15 cellular contexts compared by ENCODE assay signal in the genomic region with DNA sequence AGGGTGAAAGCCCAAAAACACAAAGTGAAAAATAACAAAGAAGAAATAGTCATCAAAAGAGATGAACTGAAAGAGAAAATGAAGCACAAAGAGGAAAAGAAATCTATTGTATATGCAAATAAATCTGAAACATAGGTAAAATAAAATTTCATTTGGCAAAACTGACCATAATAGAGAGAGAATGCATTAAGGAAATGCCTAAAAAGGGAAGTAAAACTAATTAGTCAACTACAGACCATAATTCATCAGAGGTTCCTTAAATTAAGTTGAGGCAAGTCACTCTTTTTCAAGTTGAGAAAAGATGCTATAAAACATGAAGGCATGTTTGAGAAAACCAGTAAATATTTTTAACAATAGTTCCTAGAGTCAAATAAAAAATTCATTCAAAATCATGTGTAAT.
DNase-seq lines count a peak whose midpoint lies in the region; ATAC-seq, FAIRE-seq and TF ChIP-seq lines count a peak whose summit lies in the region.
"Had no signal": no experiment of that assay in that cellular context is flagged by ENCODE, and none has a peak within 500 bp of the region (broad histone marks: within the 10 kb centered on the region; RNA-seq: fewer than 3 reads in every experiment).

No MANE protein-coding gene starts in this region.

- no TSS peak for BruUV-seq in HepG2 (replicated peaks; lab: Mats Ljungman, UMichigan)

- H3K36me3 ChIP-seq in HepG2 (replicated peaks in 1 of 2; ENCODE audit: control insufficient read depth in 1 of 2, insufficient read depth in 2 of 2, low read length in 2 of 2), result no peaks in the 10 kb centered on the region
- H3K36me3 ChIP-seq in smooth muscle cell (ENCODE audit: low read depth), result no peaks in the 10 kb centered on the region

- no peaks in the 10 kb centered on the region for H3K27me3 ChIP-seq in HepG2 (ENCODE audit: control insufficient read depth in 1 of 2, insufficient read depth in 2 of 2, low read length in 2 of 2)
- no peaks in the 10 kb centered on the region for H3K27me3 ChIP-seq in smooth muscle cell (ENCODE audit: low read depth)
- H3K27me3 ChIP-seq: testis had no signal

- H3K9ac ChIP-seq in HepG2 (ENCODE audit: insufficient read depth, low read depth, low read length) (no peak overlapping the region), smooth muscle cell (ENCODE audit: low read depth) (no peak overlapping the region)

- no peaks in the 10 kb centered on the region for H3K27me3 Mint-ChIP-seq in osteocyte (ENCODE audit: unreplicated experiment)

- H3K27ac Mint-ChIP-seq in osteocyte (ENCODE audit: unreplicated experiment), result no peak overlapping the region
- H3K27ac Mint-ChIP-seq: activated T-helper 1 cell treated with anti-CD3 and anti-CD28 coated beads, Interleukin-12 subunit alpha, Interleukin-12 subunit beta, Interleukin-2, Interleukin-4 antibody, amounts not matched to agents 30 ng/mL and 10 ng/mL and 1 ng/mL, durations not matched to agents 14 hours and 24 hours and 36 hours had no signal

- intact Hi-C loops in HepG2 (cut with micrococcal nuclease; ENCODE audit: unreplicated experiment), result no loop called here

- H3K9me3 ChIP-seq in HepG2 (ENCODE audit: low read length) (no peaks in the 10 kb centered on the region), smooth muscle cell (replicated peaks; ENCODE audit: low read depth) (no peaks in the 10 kb centered on the region)
- H3K9me3 ChIP-seq: testis had no signal

- no peaks in the 10 kb centered on the region for H3K9me3 Mint-ChIP-seq in osteocyte (ENCODE audit: unreplicated experiment)
- H3K9me3 Mint-ChIP-seq: activated T-helper 1 cell treated with anti-CD3 and anti-CD28 coated beads, Interleukin-12 subunit alpha, Interleukin-12 subunit beta, Interleukin-2, Interleukin-4 antibody, amounts not matched to agents 30 ng/mL and 10 ng/mL and 1 ng/mL, durations not matched to agents 14 hours and 24 hours and 36 hours had no signal

- TF ChIP-seq CTCF in osteocyte (IDR thresholded peaks at IDR 0.05) (no peak), HepG2 (CRISPR knock-in tag; IDR thresholded peaks at IDR 0.05) (no peak), smooth muscle cell (IDR thresholded peaks at IDR 0.05; ENCODE audit: borderline replicate concordance, insufficient read depth, poor library complexity, severe bottlenecking) (no peak)

- in situ Hi-C loops in HepG2 (cut with HindIII; ENCODE audit: extremely low pct_ligation_motif_present, low pct_unique_long_range_greater_than_20kb), result no loop called here

- H3K4me3 Mint-ChIP-seq in osteocyte (ENCODE audit: unreplicated experiment), result no peak overlapping the region
- H3K4me3 Mint-ChIP-seq: activated T-helper 1 cell treated with anti-CD3 and anti-CD28 coated beads, Interleukin-12 subunit alpha, Interleukin-12 subunit beta, Interleukin-2, Interleukin-4 antibody, amounts not matched to agents 30 ng/mL and 10 ng/mL and 1 ng/mL, durations not matched to agents 14 hours and 24 hours and 36 hours had no signal

- H3K27ac ChIP-seq in HepG2 (ENCODE audit: extremely low read length, insufficient read depth, low read length), result no peak overlapping the region
- no peak overlapping the region for H3K27ac ChIP-seq in caudate nucleus (ENCODE audit: low read depth, low read length)
- H3K27ac ChIP-seq in smooth muscle cell (ENCODE audit: low read depth), result no peak overlapping the region
- H3K27ac ChIP-seq: C4-2B, testis had no signal

- TF ChIP-seq POLR2A in HepG2 (IDR thresholded peaks at IDR 0.05; ENCODE audit: insufficient read depth in 1 of 2, low read depth in 2 of 2, low read length in 2 of 2), result no peak

- H3K79me2 ChIP-seq in HepG2 (ENCODE audit: insufficient read depth, low read length) (no peaks in the 10 kb centered on the region), smooth muscle cell (ENCODE audit: low read depth) (no peaks in the 10 kb centered on the region)

- DNase-seq in SKM-1 treated with dmso at 0.1 percent for 144 hours (lab: John Stamatoyannopoulos, UW; ENCODE audit: unreplicated experiment), result peak; percentile 66
- DNase-seq in osteocyte (ENCODE audit: extremely low spot score, unreplicated experiment), result no peak
- no peak for DNase-seq in HepG2 (ENCODE audit: low spot score)
- no peak for DNase-seq in caudate nucleus (lab: John Stamatoyannopoulos, UW)
- no peak for DNase-seq in smooth muscle cell (lab: John Stamatoyannopoulos, UW; ENCODE audit: unreplicated experiment)
- DNase-seq: activated CD4-positive, CD25-positive, alpha-beta regulatory T cell; NCI-H2081; RPMI8226; testis had no signal

- H3K4me2 ChIP-seq in HepG2 (ENCODE audit: low read depth, low read length) (no peak overlapping the region), smooth muscle cell (no peak overlapping the region)

- CTCF ChIA-PET in HepG2 (lab: Yijun Ruan, JAX; ENCODE audit: low intra/inter-chr PET ratio, low total read pairs), result no interaction called here

- H3K4me1 Mint-ChIP-seq in osteocyte (ENCODE audit: unreplicated experiment), result peaks cover 3% of the 10 kb centered on the region

- no peaks in the 10 kb centered on the region for H4K20me1 ChIP-seq in HepG2 (ENCODE audit: insufficient read depth, low read length)
- H4K20me1 ChIP-seq in smooth muscle cell (ENCODE audit: low read depth), result no peaks in the 10 kb centered on the region

- H3K36me3 Mint-ChIP-seq in osteocyte (ENCODE audit: unreplicated experiment), result no peaks in the 10 kb centered on the region

- H3K4me3 ChIP-seq in HepG2 (replicated peaks in 1 of 3; ENCODE audit: insufficient read depth in 1 of 3, low read depth in 2 of 3, low read length in 3 of 3) (no peak overlapping the region), smooth muscle cell (no peak overlapping the region)
- H3K4me3 ChIP-seq: testis had no signal

- ATAC-seq in GM18858 (IDR thresholded peaks at IDR 0.05; ENCODE audit: unreplicated experiment), result peak; percentile 67
- peak; percentile 68 for ATAC-seq in GM21619 (IDR thresholded peaks at IDR 0.05; ENCODE audit: unreplicated experiment)
- ATAC-seq in HG03280 (IDR thresholded peaks at IDR 0.05; ENCODE audit: unreplicated experiment), result peak; percentile 56
- ATAC-seq in HepG2, result no peak

- no peak for FAIRE-seq in HepG2 (lab: Jason Lieb, UNC)
- FAIRE-seq: H1 had no signal

- H3K4me1 ChIP-seq in HepG2 (ENCODE audit: insufficient read depth, low read length), result no peaks in the 10 kb centered on the region
- no peaks in the 10 kb centered on the region for H3K4me1 ChIP-seq in smooth muscle cell (ENCODE audit: low read depth)
- H3K4me1 ChIP-seq: testis had no signal

- POLR2A ChIA-PET in HepG2 (lab: Yijun Ruan, JAX), result no interaction called here

- TF ChIP-seq EP300 in HepG2 (IDR thresholded peaks at IDR 0.05; ENCODE audit: low read depth in 2 of 2, low read length in 2 of 2) (no peak), HepG2 (CRISPR knock-in tag; IDR thresholded peaks at IDR 0.05; ENCODE audit: borderline replicate concordance) (no peak)

- H2AFZ ChIP-seq in HepG2 (ENCODE audit: low read length) (no peak overlapping the region), smooth muscle cell (ENCODE audit: low read depth) (no peak overlapping the region)

- TF ChIP-seq RAD21 in HepG2 (CRISPR knock-in tag; IDR thresholded peaks at IDR 0.05), result no peak

- H3F3A ChIP-seq in smooth muscle cell (ENCODE audit: low read depth), result no peaks in the 10 kb centered on the region

TF ChIP-seq in HepG2, 621 proteins besides CTCF, POLR2A, EP300 and RAD21 (continues in another document):
- TF ChIP-seq FOXP4 (CRISPR knock-in tag; IDR thresholded peaks at IDR 0.05), result no peak
- TF ChIP-seq HNF1A (IDR thresholded peaks at IDR 0.05; ENCODE audit: low read depth), result no peak
- no peak for TF ChIP-seq HNF1A (CRISPR knock-in tag; IDR thresholded peaks at IDR 0.05; ENCODE audit: borderline replicate concordance)
- no peak for TF ChIP-seq ATM (IDR thresholded peaks at IDR 0.05; ENCODE audit: borderline replicate concordance)
- no peak for TF ChIP-seq YEATS2 (CRISPR knock-in tag; IDR thresholded peaks at IDR 0.05; ENCODE audit: borderline replicate concordance)
